2 cellular contexts compared by ENCODE assay signal in the genomic region with DNA sequence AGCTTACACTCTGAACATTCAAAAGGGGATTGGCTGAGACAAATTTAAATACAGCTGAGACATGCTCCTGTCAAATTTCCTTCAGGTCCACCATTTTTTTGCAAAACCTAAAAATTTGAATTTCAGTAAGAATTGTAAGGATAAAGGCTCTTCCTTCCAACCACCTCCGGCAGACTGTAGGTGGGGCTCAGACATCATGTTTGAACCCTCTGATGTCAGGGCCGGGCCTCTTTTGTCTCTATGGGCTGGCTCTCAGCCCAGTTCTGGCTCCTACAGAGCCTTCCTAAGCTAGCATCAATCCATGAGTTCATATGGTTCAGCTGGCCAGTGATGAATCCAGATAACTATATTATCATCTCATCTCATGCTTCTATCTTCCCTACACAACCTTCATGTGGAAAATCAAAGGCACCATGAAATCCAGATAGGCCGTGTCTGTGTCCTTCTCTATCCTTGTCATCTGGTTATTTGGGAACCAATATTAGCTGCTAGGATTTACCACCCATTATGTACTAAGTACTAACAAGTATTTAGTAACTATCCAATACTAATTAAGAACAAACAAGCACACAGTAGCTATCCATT.
TF ChIP-seq lines count a peak whose summit lies in the region.

No MANE protein-coding gene starts in this region.

TF ChIP-seq in HCT116, 20 proteins besides CTCF, POLR2A, EP300 and RAD21 (continued from another document):
- no peak for TF ChIP-seq YY1 (IDR thresholded peaks at IDR 0.05; ENCODE audit: extremely low read depth, insufficient replicate concordance, low read depth, low read length)
- TF ChIP-seq, protein P1, sequence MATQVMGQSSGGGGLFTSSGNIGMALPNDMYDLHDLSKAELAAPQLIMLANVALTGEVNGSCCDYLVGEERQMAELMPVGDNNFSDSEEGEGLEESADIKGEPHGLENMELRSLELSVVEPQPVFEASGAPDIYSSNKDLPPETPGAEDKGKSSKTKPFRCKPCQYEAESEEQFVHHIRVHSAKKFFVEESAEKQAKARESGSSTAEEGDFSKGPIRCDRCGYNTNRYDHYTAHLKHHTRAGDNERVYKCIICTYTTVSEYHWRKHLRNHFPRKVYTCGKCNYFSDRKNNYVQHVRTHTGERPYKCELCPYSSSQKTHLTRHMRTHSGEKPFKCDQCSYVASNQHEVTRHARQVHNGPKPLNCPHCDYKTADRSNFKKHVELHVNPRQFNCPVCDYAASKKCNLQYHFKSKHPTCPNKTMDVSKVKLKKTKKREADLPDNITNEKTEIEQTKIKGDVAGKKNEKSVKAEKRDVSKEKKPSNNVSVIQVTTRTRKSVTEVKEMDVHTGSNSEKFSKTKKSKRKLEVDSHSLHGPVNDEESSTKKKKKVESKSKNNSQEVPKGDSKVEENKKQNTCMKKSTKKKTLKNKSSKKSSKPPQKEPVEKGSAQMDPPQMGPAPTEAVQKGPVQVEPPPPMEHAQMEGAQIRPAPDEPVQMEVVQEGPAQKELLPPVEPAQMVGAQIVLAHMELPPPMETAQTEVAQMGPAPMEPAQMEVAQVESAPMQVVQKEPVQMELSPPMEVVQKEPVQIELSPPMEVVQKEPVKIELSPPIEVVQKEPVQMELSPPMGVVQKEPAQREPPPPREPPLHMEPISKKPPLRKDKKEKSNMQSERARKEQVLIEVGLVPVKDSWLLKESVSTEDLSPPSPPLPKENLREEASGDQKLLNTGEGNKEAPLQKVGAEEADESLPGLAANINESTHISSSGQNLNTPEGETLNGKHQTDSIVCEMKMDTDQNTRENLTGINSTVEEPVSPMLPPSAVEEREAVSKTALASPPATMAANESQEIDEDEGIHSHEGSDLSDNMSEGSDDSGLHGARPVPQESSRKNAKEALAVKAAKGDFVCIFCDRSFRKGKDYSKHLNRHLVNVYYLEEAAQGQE (IDR thresholded peaks at IDR 0.05; ENCODE audit: low read depth), result no peak

TF ChIP-seq in HEK293T, 16 proteins besides CTCF, POLR2A, EP300 and RAD21 (continued from another document):
- no peak for TF ChIP-seq FOXM1 (IDR thresholded peaks at IDR 0.05; ENCODE audit: borderline replicate concordance)
